Comparison of ENCODE assay signal across 2 cellular contexts in the genomic region with DNA sequence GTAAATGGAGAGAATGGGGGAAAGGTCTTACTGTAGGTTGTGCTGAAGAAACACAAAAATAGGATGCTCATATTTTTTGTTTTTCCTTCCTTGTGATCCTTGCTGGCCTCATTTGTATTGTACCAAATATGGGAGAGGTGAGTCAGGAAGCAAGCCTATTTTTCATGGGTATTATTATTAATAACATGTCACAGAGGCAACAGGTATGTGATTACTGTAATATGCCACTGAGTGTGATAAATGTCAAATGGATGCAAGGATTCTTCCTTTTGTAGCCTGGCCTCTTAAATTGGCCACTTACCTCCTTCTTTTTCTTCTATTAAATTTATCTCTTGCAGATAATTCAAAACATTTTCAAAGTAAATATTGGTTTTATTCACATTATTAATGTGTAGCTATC.
TF ChIP-seq lines count a peak whose summit lies in the region.

No MANE protein-coding gene starts in this region.

TF ChIP-seq in A549, 52 proteins besides CTCF, POLR2A, EP300 and RAD21 (continued from another document):
- TF ChIP-seq EHMT2 (IDR thresholded peaks at IDR 0.05; ENCODE audit: low read depth) = no peak
- no peak for TF ChIP-seq TFCP2L1 (CRISPR knock-in tag; IDR thresholded peaks at IDR 0.05)
- TF ChIP-seq CHD4 (IDR thresholded peaks at IDR 0.05; ENCODE audit: borderline replicate concordance) = no peak
- TF ChIP-seq HDAC2 (IDR thresholded peaks at IDR 0.05) = no peak
- no peak for TF ChIP-seq MAZ (IDR thresholded peaks at IDR 0.05; ENCODE audit: borderline replicate concordance, low read depth, low read length)
- TF ChIP-seq KDM1A (IDR thresholded peaks at IDR 0.05; ENCODE audit: low read depth) = no peak
- no peak for TF ChIP-seq FOSB (CRISPR knock-in tag; IDR thresholded peaks at IDR 0.05)
- no peak for TF ChIP-seq FOSL2 (IDR thresholded peaks at IDR 0.05)
- TF ChIP-seq FOSL2 (CRISPR knock-in tag; IDR thresholded peaks at IDR 0.05) = no peak
- no peak for TF ChIP-seq CEBPB (IDR thresholded peaks at IDR 0.05)
- TF ChIP-seq POLR2AphosphoS2 (conservative IDR thresholded peaks at IDR 0.05; ENCODE audit: low read length) = no peak
- no peak for TF ChIP-seq EHF (CRISPR knock-in tag; IDR thresholded peaks at IDR 0.05)
- no peak for TF ChIP-seq ZNF302 (CRISPR knock-in tag; IDR thresholded peaks at IDR 0.05)

TF ChIP-seq in HCT116, 20 proteins besides CTCF, POLR2A, EP300 and RAD21 (continued from another document):
- TF ChIP-seq EZH2phosphoT487 (IDR thresholded peaks at IDR 0.05; ENCODE audit: borderline replicate concordance) = no peak
- TF ChIP-seq, protein P1, sequence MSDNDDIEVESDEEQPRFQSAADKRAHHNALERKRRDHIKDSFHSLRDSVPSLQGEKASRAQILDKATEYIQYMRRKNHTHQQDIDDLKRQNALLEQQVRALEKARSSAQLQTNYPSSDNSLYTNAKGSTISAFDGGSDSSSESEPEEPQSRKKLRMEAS (IDR thresholded peaks at IDR 0.05) = no peak
- no peak for TF ChIP-seq SP1 (IDR thresholded peaks at IDR 0.05; ENCODE audit: low read depth)
- TF ChIP-seq SRF (IDR thresholded peaks at IDR 0.05; ENCODE audit: low read depth) = no peak
- no peak for TF ChIP-seq SIN3A (IDR thresholded peaks at IDR 0.05; ENCODE audit: low read depth)
